In genomic region chr1:161159087-161159914, GRCh38 we compare ENCODE assay signal across 8 cellular contexts. TPM values are rescaled to one million over a fixed set of nuclear protein-coding genes. Genes with fewer than 3 reads are reported as not detected.
DNase-seq lines count a peak whose midpoint lies in the region; ATAC-seq and TF ChIP-seq lines count a peak whose summit lies in the region.

USP21 (plus strand) TSS chr1:161159500; CDS start chr1:161160641, 1,141 bp downstream.

- H3K27ac ChIP-seq in adrenal gland (peak within 1 kb of the TSS in 4 of 5 donors; percentile 55 to 88 (median 80)), heart left ventricle (peak within 1 kb of the TSS; percentile 72 to 95 (median 88))

- ATAC-seq in HG02870 (IDR thresholded peaks at IDR 0.05; ENCODE audit: unreplicated experiment) (peak; percentile 87), heart left ventricle (peak; percentile 91 to 97 (median 96))

- intact Hi-C loops in T-helper 1 cell treated with Interleukin-12 subunit alpha and Interleukin-12 subunit beta and Interleukin-4 antibody, amounts not matched to agents 30 ng/mL and 1 ng/mL, for 36 hours (cut with micrococcal nuclease), result loop anchor here (1.0 to 2.0 kb wide), 3 partner anchors 18 to 114 kb away; partner anchors contain the start of genes B4GALT3, DEDD and USF1
- intact Hi-C loops in adrenal gland (cut with DNase I), result no loop called here
- intact Hi-C loops in heart left ventricle (cut with DNase I), result no loop called here
- intact Hi-C loops in posterior vena cava (cut with DNase I), result no loop called here

- in situ Hi-C loops in GM13976 (cut with MboI; ENCODE audit: low sequenced_read_pairs, unreplicated experiment), result no loop called here

- 0 to 2% (median 2%) methylated on average over 11 to 60 of the region's 60 CpGs for WGBS in adrenal gland, 4 donors
- 0 to 2% (median 1%) methylated on average over 38 to 60 of the region's 60 CpGs for WGBS in heart left ventricle, 4 donors

- TF ChIP-seq CTCF in GM13976 (IDR thresholded peaks at IDR 0.05; ENCODE audit: borderline replicate concordance, control extremely low read depth, extremely low read depth, insufficient read depth, missing control alignments), result no peak
- TF ChIP-seq CTCF in adrenal gland (IDR thresholded peaks at IDR 0.05), result peak in 4 of 6 experiments; percentile 24 to 45 (median 28)
- TF ChIP-seq CTCF in heart left ventricle (IDR thresholded peaks at IDR 0.05), result peak in 6 of 12 donors; percentile 14 to 57 (median 26)

- H3K9me3 ChIP-seq in adrenal gland (replicated peaks in 1 of 3) (no peaks in the 10 kb centered on the region), heart left ventricle (no peaks in the 10 kb centered on the region)

- H3K27me3 ChIP-seq in adrenal gland (no peaks in the 10 kb centered on the region), heart left ventricle (no peaks in the 10 kb centered on the region)

- peak; percentile 97 for DNase-seq in GM13976 (ENCODE audit: low spot score)
- DNase-seq in NCI-H1694 (lab: John Stamatoyannopoulos, UW), result peak; percentile 84
- DNase-seq in adrenal gland, result peak; percentile 90 to 96 (median 93)
- peak; percentile 94 to 96 (median 95) for DNase-seq in heart left ventricle
- peak; percentile 98 for DNase-seq in posterior vena cava (ENCODE audit: low spot score)
- peak; percentile 95 for DNase-seq in ureter (ENCODE audit: low spot score)

- H3K36me3 ChIP-seq in adrenal gland (replicated peaks in 1 of 2) (peaks cover 0 to 48% of the 10 kb centered on the region in 2 donors), heart left ventricle (peaks cover 0 to 51% (median 39%) of the 10 kb centered on the region in 9 donors)

- H3K4me3 ChIP-seq in adrenal gland (peak within 1 kb of the TSS in 3 of 4 donors; percentile 71 to 94 (median 93)), heart left ventricle (peak within 1 kb of the TSS; percentile 67 to 97 (median 89))

- H3K4me1 ChIP-seq in adrenal gland (replicated peaks in 1 of 2), result peaks cover 5 to 31% of the 10 kb centered on the region in 2 donors
- peaks cover 0 to 43% (median 32%) of the 10 kb centered on the region in 12 donors for H3K4me1 ChIP-seq in heart left ventricle

- peak in 1 of 2 donors; percentile 42 for TF ChIP-seq POLR2A in adrenal gland (IDR thresholded peaks at IDR 0.05)
- TF ChIP-seq POLR2A in heart left ventricle (IDR thresholded peaks at IDR 0.05), result peak in 1 of 2 donors; percentile 82

RNA-seq across cellular contexts. Expression of gene USP21, which starts in this region (rescaled TPM):
- total RNA-seq in T-helper 1 cell treated with Interleukin-12 subunit alpha and Interleukin-12 subunit beta and Interleukin-4 antibody, amounts not matched to agents 30 ng/mL and 1 ng/mL, for 36 hours, result 30.6 and 33.6 TPM in 2 replicates
- 10 to 100 TPM; 14.0 to 44.0 (median 28.2) TPM for total RNA-seq in adrenal gland
- polyA plus RNA-seq in adrenal gland, result 10 to 100 TPM; 19.3 to 44.9 (median 41.5) TPM
- 10 to 100 TPM; 12.3 to 20.0 (median 14.6) TPM for total RNA-seq in heart left ventricle
- polyA plus RNA-seq in heart left ventricle, result 10 to 100 TPM; 13.0 TPM
- 10 to 100 TPM; 12.9 to 20.8 TPM for total RNA-seq in posterior vena cava
- 29.1 TPM for total RNA-seq in ureter

Comparison
In these comparisons a context has a peak if more than half of its experiments do, and no peak if none do; other contexts are left out.
1. Peak in every context shown above with its lines: DNase-seq, ATAC-seq, H3K4me3 ChIP-seq and H3K27ac ChIP-seq.